ENCODE assay signal across 4 cellular contexts in the genomic region with DNA sequence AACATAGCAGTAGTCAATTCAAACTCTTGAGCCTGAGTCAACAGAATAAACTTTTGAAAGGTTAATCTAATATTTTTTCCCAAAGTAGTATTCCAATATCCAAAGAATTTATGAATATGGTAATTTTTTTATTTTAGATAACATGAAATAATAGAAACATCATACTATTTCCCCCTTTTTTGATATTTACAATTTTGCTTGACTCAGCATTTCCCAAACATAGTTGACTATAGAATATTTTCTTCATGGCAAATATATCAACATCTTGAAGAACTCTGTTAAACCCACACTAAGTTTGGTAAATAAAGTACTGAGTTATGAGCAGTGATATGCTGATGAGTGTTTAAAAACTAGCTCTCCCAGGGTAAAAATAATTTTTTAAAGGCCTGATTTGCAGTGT.
TF ChIP-seq lines count a peak whose summit lies in the region.

No MANE protein-coding gene starts in this region.

TF ChIP-seq in HepG2, 621 proteins besides CTCF, POLR2A, EP300 and RAD21 (continues in another document):
- TF ChIP-seq STAG1 (CRISPR knock-in tag; IDR thresholded peaks at IDR 0.05) (no peak), ZNF841 (CRISPR knock-in tag; IDR thresholded peaks at IDR 0.05; ENCODE audit: borderline replicate concordance) (no peak), ATF6 (CRISPR knock-in tag; conservative IDR thresholded peaks at IDR 0.05) (no peak), ZNF180 (CRISPR knock-in tag; IDR thresholded peaks at IDR 0.05; ENCODE audit: borderline replicate concordance, low read depth) (no peak), CREBL2 (CRISPR knock-in tag; IDR thresholded peaks at IDR 0.05; ENCODE audit: borderline replicate concordance) (no peak), CBFB (CRISPR knock-in tag; IDR thresholded peaks at IDR 0.05) (no peak), ZSCAN20 (CRISPR knock-in tag; IDR thresholded peaks at IDR 0.05; ENCODE audit: borderline replicate concordance) (no peak), MAFK (conservative IDR thresholded peaks at IDR 0.05 in 1 of 2, IDR thresholded peaks at IDR 0.05 in 1 of 2; ENCODE audit: low read length in 2 of 2) (peak; percentile 73 to 95), ZNF772 (CRISPR knock-in tag; IDR thresholded peaks at IDR 0.05) (no peak)
- TF ChIP-seq, protein P1, sequence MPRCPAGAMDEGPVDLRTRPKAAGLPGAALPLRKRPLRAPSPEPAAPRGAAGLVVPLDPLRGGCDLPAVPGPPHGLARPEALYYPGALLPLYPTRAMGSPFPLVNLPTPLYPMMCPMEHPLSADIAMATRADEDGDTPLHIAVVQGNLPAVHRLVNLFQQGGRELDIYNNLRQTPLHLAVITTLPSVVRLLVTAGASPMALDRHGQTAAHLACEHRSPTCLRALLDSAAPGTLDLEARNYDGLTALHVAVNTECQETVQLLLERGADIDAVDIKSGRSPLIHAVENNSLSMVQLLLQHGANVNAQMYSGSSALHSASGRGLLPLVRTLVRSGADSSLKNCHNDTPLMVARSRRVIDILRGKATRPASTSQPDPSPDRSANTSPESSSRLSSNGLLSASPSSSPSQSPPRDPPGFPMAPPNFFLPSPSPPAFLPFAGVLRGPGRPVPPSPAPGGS (CRISPR knock-in tag; IDR thresholded peaks at IDR 0.05), result no peak

TF ChIP-seq in A549, 52 proteins besides CTCF, POLR2A, EP300 and RAD21:
- TF ChIP-seq ZC3H11A (IDR thresholded peaks at IDR 0.05), result no peak
- peak; percentile 85 for TF ChIP-seq MAFK (IDR thresholded peaks at IDR 0.05; ENCODE audit: partially characterized antibody)

TF ChIP-seq in IMR-90, 13 proteins besides CTCF, POLR2A, EP300 and RAD21:
- TF ChIP-seq RFX5 (IDR thresholded peaks at IDR 0.05; ENCODE audit: low read depth, low read length), result no peak
- peak; percentile 92 for TF ChIP-seq MAFK (IDR thresholded peaks at IDR 0.05; ENCODE audit: low read depth, low read length)
- no peak for TF ChIP-seq ELK1 (IDR thresholded peaks at IDR 0.05; ENCODE audit: borderline replicate concordance, low read depth, low read length)
- TF ChIP-seq USF2 (IDR thresholded peaks at IDR 0.05; ENCODE audit: low read depth, low read length), result no peak

TF ChIP-seq in K562, 482 proteins besides CTCF, POLR2A, EP300 and RAD21:
- TF ChIP-seq C11orf30 (IDR thresholded peaks at IDR 0.05; ENCODE audit: low read depth), result peak; percentile 16; the same call in 1 of the 2 replicates
- no peak for TF ChIP-seq FOXP4 (CRISPR knock-in tag; IDR thresholded peaks at IDR 0.05; ENCODE audit: borderline replicate concordance)
- no peak for TF ChIP-seq CEBPB (tag; IDR thresholded peaks at IDR 0.05)
- TF ChIP-seq CSDE1 (IDR thresholded peaks at IDR 0.05), result no peak
- no peak for TF ChIP-seq ZNF124 (CRISPR knock-in tag; IDR thresholded peaks at IDR 0.05)
- no peak for TF ChIP-seq ARNT (IDR thresholded peaks at IDR 0.05)
- no peak for TF ChIP-seq ARHGAP35 (IDR thresholded peaks at IDR 0.05; ENCODE audit: partially characterized antibody)
- TF ChIP-seq ZNF3 (CRISPR knock-in tag; IDR thresholded peaks at IDR 0.05), result no peak
- no peak for TF ChIP-seq HMG20A (CRISPR knock-in tag; conservative IDR thresholded peaks at IDR 0.05)
- TF ChIP-seq PHF21A (IDR thresholded peaks at IDR 0.05; ENCODE audit: borderline replicate concordance, low read depth), result no peak
- TF ChIP-seq ZNF316 (IDR thresholded peaks at IDR 0.05), result peak; percentile 65
- no peak for TF ChIP-seq ZNF197 (CRISPR knock-in tag; IDR thresholded peaks at IDR 0.05; ENCODE audit: low read depth)
- TF ChIP-seq ZKSCAN3 (CRISPR knock-in tag; IDR thresholded peaks at IDR 0.05), result no peak
- TF ChIP-seq, protein P2, sequence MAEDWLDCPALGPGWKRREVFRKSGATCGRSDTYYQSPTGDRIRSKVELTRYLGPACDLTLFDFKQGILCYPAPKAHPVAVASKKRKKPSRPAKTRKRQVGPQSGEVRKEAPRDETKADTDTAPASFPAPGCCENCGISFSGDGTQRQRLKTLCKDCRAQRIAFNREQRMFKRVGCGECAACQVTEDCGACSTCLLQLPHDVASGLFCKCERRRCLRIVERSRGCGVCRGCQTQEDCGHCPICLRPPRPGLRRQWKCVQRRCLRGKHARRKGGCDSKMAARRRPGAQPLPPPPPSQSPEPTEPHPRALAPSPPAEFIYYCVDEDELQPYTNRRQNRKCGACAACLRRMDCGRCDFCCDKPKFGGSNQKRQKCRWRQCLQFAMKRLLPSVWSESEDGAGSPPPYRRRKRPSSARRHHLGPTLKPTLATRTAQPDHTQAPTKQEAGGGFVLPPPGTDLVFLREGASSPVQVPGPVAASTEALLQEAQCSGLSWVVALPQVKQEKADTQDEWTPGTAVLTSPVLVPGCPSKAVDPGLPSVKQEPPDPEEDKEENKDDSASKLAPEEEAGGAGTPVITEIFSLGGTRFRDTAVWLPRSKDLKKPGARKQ (CRISPR knock-in tag; IDR thresholded peaks at IDR 0.05), result no peak
- no peak for TF ChIP-seq ATF6 (CRISPR knock-in tag; IDR thresholded peaks at IDR 0.05)
- no peak for TF ChIP-seq HNRNPLL (IDR thresholded peaks at IDR 0.05; ENCODE audit: low read depth, low read length, poor library complexity, severe bottlenecking)
- TF ChIP-seq CBFA2T3 (IDR thresholded peaks at IDR 0.05), result no peak
- 0 out of 2 replicates have a peak, but pooled peaks have one; percentile 33 for TF ChIP-seq MAFF (IDR thresholded peaks at IDR 0.05; ENCODE audit: low read length)
- TF ChIP-seq, protein P3, sequence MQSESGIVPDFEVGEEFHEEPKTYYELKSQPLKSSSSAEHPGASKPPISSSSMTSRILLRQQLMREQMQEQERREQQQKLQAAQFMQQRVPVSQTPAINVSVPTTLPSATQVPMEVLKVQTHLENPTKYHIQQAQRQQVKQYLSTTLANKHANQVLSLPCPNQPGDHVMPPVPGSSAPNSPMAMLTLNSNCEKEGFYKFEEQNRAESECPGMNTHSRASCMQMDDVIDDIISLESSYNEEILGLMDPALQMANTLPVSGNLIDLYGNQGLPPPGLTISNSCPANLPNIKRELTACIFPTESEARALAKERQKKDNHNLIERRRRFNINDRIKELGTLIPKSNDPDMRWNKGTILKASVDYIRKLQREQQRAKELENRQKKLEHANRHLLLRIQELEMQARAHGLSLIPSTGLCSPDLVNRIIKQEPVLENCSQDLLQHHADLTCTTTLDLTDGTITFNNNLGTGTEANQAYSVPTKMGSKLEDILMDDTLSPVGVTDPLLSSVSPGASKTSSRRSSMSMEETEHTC (IDR thresholded peaks at IDR 0.05), result no peak
- TF ChIP-seq MAFK (IDR thresholded peaks at IDR 0.05; ENCODE audit: low read length), result peak; percentile 59; the same call in 1 of the 2 replicates
- no peak for TF ChIP-seq HCFC1 (IDR thresholded peaks at IDR 0.05; ENCODE audit: low read depth, low read length)
